Comparison of ENCODE assay signal across 8 cellular contexts in the genomic region with DNA sequence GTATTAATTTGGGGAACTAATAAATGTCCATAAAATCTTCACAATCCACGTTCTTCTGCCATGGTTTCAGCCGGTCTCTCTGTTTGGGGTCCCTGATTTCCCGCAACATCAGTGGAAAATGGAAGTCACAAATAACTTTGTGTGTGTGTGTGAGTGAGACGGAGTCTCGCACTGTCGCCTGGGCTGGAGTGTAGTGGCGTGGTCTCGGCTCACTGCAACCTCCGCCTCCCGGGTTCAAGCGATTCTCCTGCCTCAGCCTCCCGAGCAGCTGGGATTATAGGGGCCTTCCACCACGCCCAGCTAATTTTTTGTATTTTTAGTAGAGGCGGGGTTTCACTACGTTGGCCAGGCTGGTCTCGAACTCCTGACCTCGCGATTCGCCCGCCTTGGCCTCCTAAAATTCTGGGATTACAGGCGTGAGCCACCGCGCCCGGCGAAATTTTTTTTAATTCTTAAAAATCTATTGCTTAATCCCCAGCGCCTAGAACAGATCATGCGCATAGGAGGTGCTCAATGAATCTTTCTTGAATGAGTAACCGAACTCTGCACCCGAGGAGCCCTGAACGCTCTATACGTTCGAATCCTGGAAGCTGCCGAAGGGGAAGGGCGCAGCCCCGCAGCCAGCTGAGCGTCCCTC. TPM values are rescaled to one million over a fixed set of nuclear protein-coding genes. Genes with fewer than 3 reads are reported as not detected.
A peak's percentile ranks its signal among the peaks of the same experiment; 100 is the strongest.
DNase-seq lines count a peak whose midpoint lies in the region; ATAC-seq and TF ChIP-seq lines count a peak whose summit lies in the region.
"Not testable (repeated sequence)": the region's sequence is repeated elsewhere in the genome, so short reads cannot be mapped to it uniquely, and the experiment has no call there.

No MANE protein-coding gene starts in this region.

- H3K36me3 ChIP-seq in esophagus squamous epithelium (peaks cover 0 to 40% (median 17%) of the 10 kb centered on the region in 3 donors), mesodermal cell (ENCODE audit: control insufficient read depth, insufficient read depth, low read length) (peaks cover 35% of the 10 kb centered on the region)

- not testable (repeated sequence) for TF ChIP-seq POLR2A in esophagus squamous epithelium (IDR thresholded peaks at IDR 0.05)

- TF ChIP-seq CTCF in CD14-positive monocyte (IDR thresholded peaks at IDR 0.05); esophagus squamous epithelium (IDR thresholded peaks at IDR 0.05): not testable (repeated sequence)

- H3K4me1 Mint-ChIP-seq in CD14-positive monocyte: peaks cover 23% of the 10 kb centered on the region
- H3K4me1 Mint-ChIP-seq in activated naive CD4-positive, alpha-beta T cell treated with anti-CD3 and anti-CD28 coated beads for 36 hours (ENCODE audit: low read depth): peaks cover 47% of the 10 kb centered on the region

- H3K9me3 Mint-ChIP-seq in CD14-positive monocyte; activated naive CD4-positive, alpha-beta T cell treated with anti-CD3 and anti-CD28 coated beads for 36 hours: not testable (repeated sequence)

- H3K9me3 ChIP-seq in esophagus squamous epithelium; mesodermal cell (ENCODE audit: control insufficient read depth, low read length): not testable (repeated sequence)

- peak; percentile 81 for DNase-seq in CD14-positive monocyte (ENCODE audit: low spot score)
- DNase-seq in activated naive CD4-positive, alpha-beta T cell treated with anti-CD3 and anti-CD28 coated beads for 36 hours: peak; percentile 51
- not testable (repeated sequence) for DNase-seq in esophagus squamous epithelium (lab: John Stamatoyannopoulos, UW)
- peak; percentile 33 to 41 for DNase-seq in stimulated activated CD4-positive, alpha-beta T cell treated with anti-CD3 and anti-CD28 coated beads, Interleukin-4, amount 100 ng/mL, for 4 hours

- H3K27ac ChIP-seq in esophagus squamous epithelium (peak overlapping the region; percentile 99), mesodermal cell (ENCODE audit: low read depth, low read length, severe bottlenecking) (peak overlapping the region; percentile 87)

- peak overlapping the region; percentile 93 to 98 (median 97) for H3K27ac Mint-ChIP-seq in CD14-positive monocyte
- H3K27ac Mint-ChIP-seq in activated naive CD4-positive, alpha-beta T cell treated with anti-CD3 and anti-CD28 coated beads for 36 hours: peak overlapping the region; percentile 89

- peak overlapping the region; percentile 92 to 94 for H3K4me3 Mint-ChIP-seq in CD14-positive monocyte
- H3K4me3 Mint-ChIP-seq in activated naive CD4-positive, alpha-beta T cell treated with anti-CD3 and anti-CD28 coated beads for 36 hours: peak overlapping the region; percentile 97

- H3K27me3 ChIP-seq in esophagus squamous epithelium: not testable (repeated sequence)

- H3K36me3 Mint-ChIP-seq in CD14-positive monocyte: peaks cover 19 to 35% of the 10 kb centered on the region in 2 donors
- not testable (repeated sequence) for H3K36me3 Mint-ChIP-seq in activated naive CD4-positive, alpha-beta T cell treated with anti-CD3 and anti-CD28 coated beads for 36 hours (ENCODE audit: low read depth)

- CTCF ChIA-PET in activated naive CD4-positive, alpha-beta T cell treated with anti-CD3 and anti-CD28 coated beads for 36 hours (lab: Charles Lee): interaction anchor here (0.6 to 1.6 kb wide), 3 partner anchors 8 to 85 kb away, joined by 3 to 9 read pairs (median 3); no protein-coding TSS in a partner anchor

- WGBS in esophagus squamous epithelium, 2 donors: 10 to 13% methylated on average over 25 to 33 of the region's 36 CpGs
- WGBS in mesodermal cell (ENCODE audit: insufficient coverage in 2 of 2), 2 experiments: 2 to 3% methylated on average over 25 to 35 of the region's 36 CpGs

- intact Hi-C loops in CD14-positive monocyte (cut with micrococcal nuclease): loop anchor here (5.0 kb wide), 1 partner anchor 136 kb away; a partner anchor contains a TSS
- intact Hi-C loops in activated naive CD4-positive, alpha-beta T cell treated with anti-CD3 and anti-CD28 coated beads for 36 hours (cut with micrococcal nuclease): loop anchor here (2.0 to 5.0 kb wide), 9 partner anchors 13 to 174 kb away; a partner anchor contains a TSS
- intact Hi-C loops in esophagus squamous epithelium (cut with DNase I): not testable (repeated sequence)

- not testable (repeated sequence) for H3K27me3 Mint-ChIP-seq in CD14-positive monocyte (ENCODE audit: low read depth in 3 of 3); activated naive CD4-positive, alpha-beta T cell treated with anti-CD3 and anti-CD28 coated beads for 36 hours (ENCODE audit: low read depth)

- H3K4me1 ChIP-seq in esophagus squamous epithelium (peaks cover 6 to 42% (median 23%) of the 10 kb centered on the region in 3 donors), mesodermal cell (ENCODE audit: control insufficient read depth, insufficient read depth, low read length, poor library complexity, severe bottlenecking) (peaks cover 11% of the 10 kb centered on the region)

- ATAC-seq in GM21390 (IDR thresholded peaks at IDR 0.05; ENCODE audit: unreplicated experiment) (peak; percentile 12), HG03565 (IDR thresholded peaks at IDR 0.05; ENCODE audit: unreplicated experiment) (peak; percentile 2)

- H3K4me3 ChIP-seq in esophagus squamous epithelium (peak overlapping the region; percentile 92 to 98 (median 96)), mesodermal cell (ENCODE audit: extremely low read depth, insufficient read depth, low read length, poor library complexity, severe bottlenecking) (peak overlapping the region; percentile 93)

TF ChIP-seq in PFSK-1, 5 proteins besides CTCF, POLR2A, EP300 and RAD21:
- TF ChIP-seq SIN3A (IDR thresholded peaks at IDR 0.05; ENCODE audit: borderline replicate concordance, insufficient read depth, low read length): peak; percentile 67; the same call in 1 of the 2 replicates

RNA-seq across cellular contexts. Expression of a gene that starts 0.7 kb away (rescaled TPM):
- 100 to 1,000 TPM; 437 to 451 TPM for polyA plus RNA-seq in CD14-positive monocyte
- 256 TPM for polyA plus RNA-seq in PFSK-1 (2012; ENCODE audit: insufficient read length, low read depth)
- 100 to 1,000 TPM; 227 to 249 TPM for total RNA-seq in activated naive CD4-positive, alpha-beta T cell treated with anti-CD3 and anti-CD28 coated beads for 36 hours
- 100 to 1,000 TPM; 252 to 300 (median 277) TPM for total RNA-seq in esophagus squamous epithelium
- 183 TPM for polyA plus RNA-seq in mesodermal cell (2013, experiment 1 of 2)
- 197 TPM for polyA plus RNA-seq in mesodermal cell (2013, experiment 2 of 2)

RNA-seq across cellular contexts. Expression of a gene that starts 1.0 kb away (rescaled TPM):
- polyA plus RNA-seq in CD14-positive monocyte: 1 to 10 TPM; 2.8 to 2.9 TPM
- 28.0 TPM for polyA plus RNA-seq in PFSK-1 (2012; ENCODE audit: insufficient read length, low read depth)
- total RNA-seq in activated naive CD4-positive, alpha-beta T cell treated with anti-CD3 and anti-CD28 coated beads for 36 hours: 10 to 100 TPM; 18.7 to 20.8 TPM
- total RNA-seq in esophagus squamous epithelium: 10 to 100 TPM; 11.5 to 17.6 (median 14.2) TPM
- 22.7 TPM for polyA plus RNA-seq in mesodermal cell (2013, experiment 1 of 2)
- 19.3 TPM for polyA plus RNA-seq in mesodermal cell (2013, experiment 2 of 2)

RNA-seq across cellular contexts. Expression of a gene that starts 33.6 kb away (rescaled TPM):
- polyA plus RNA-seq in CD14-positive monocyte: 10 to 100 TPM; 44.4 to 52.6 TPM
- 171 TPM for polyA plus RNA-seq in PFSK-1 (2012; ENCODE audit: insufficient read length, low read depth)
- total RNA-seq in activated naive CD4-positive, alpha-beta T cell treated with anti-CD3 and anti-CD28 coated beads for 36 hours: 10 to 100 TPM; 60.6 to 64.5 TPM
- 100 to 1,000 TPM in 1 of 4 donors, 10 to 100 TPM in 3; 44.4 to 110 (median 61.6) TPM for total RNA-seq in esophagus squamous epithelium
- polyA plus RNA-seq in mesodermal cell (2013, experiment 1 of 2): 42.4 TPM
- polyA plus RNA-seq in mesodermal cell (2013, experiment 2 of 2): 40.8 TPM

RNA-seq across cellular contexts. Expression of a gene that starts 41.7 kb away (rescaled TPM):
- polyA plus RNA-seq in CD14-positive monocyte: 10 to 100 TPM; 26.1 to 27.0 TPM
- polyA plus RNA-seq in PFSK-1 (2012; ENCODE audit: insufficient read length, low read depth): 2.3 TPM
- total RNA-seq in activated naive CD4-positive, alpha-beta T cell treated with anti-CD3 and anti-CD28 coated beads for 36 hours: 1 to 10 TPM; 2.5 to 3.1 TPM
- 10 to 100 TPM; 13.4 to 22.9 (median 17.4) TPM for total RNA-seq in esophagus squamous epithelium
- polyA plus RNA-seq in mesodermal cell (2013, experiment 1 of 2): 20.1 TPM
- polyA plus RNA-seq in mesodermal cell (2013, experiment 2 of 2): 19.1 TPM

RNA-seq across cellular contexts. Expression of a gene that starts 58.6 kb away (rescaled TPM):
- not detected for polyA plus RNA-seq in CD14-positive monocyte
- polyA plus RNA-seq in PFSK-1 (2012; ENCODE audit: insufficient read length, low read depth): 36.7 TPM
- under 1 TPM; 0.49 to 0.93 TPM for total RNA-seq in activated naive CD4-positive, alpha-beta T cell treated with anti-CD3 and anti-CD28 coated beads for 36 hours
- total RNA-seq in esophagus squamous epithelium: 1 to 10 TPM; 5.3 to 7.9 (median 6.7) TPM
- 31.0 TPM for polyA plus RNA-seq in mesodermal cell (2013, experiment 1 of 2)
- polyA plus RNA-seq in mesodermal cell (2013, experiment 2 of 2): 24.4 TPM
